ENCODE assay signal across 26 cellular contexts in genomic region chr1:7280257-7280656, GRCh38.
DNase-seq lines count a peak whose midpoint lies in the region; ATAC-seq, FAIRE-seq and TF ChIP-seq lines count a peak whose summit lies in the region.
"Had no signal": no experiment of that assay in that cellular context is flagged by ENCODE, and none has a peak within 500 bp of the region (broad histone marks: within the 10 kb centered on the region; RNA-seq: fewer than 3 reads in every experiment).

No MANE protein-coding gene starts in this region.

- H4K20me1 ChIP-seq in H9 (ENCODE audit: control insufficient read depth, insufficient read depth, insufficient read length): no peaks in the 10 kb centered on the region
- H4K20me1 ChIP-seq in K562 (replicated peaks; ENCODE audit: control insufficient read depth, insufficient read depth, low read length): 0 out of 2 replicates have a peak, but pooled peaks cover 6% of the 10 kb centered on the region

- H2AK5ac ChIP-seq in H9 (ENCODE audit: insufficient read length, low read length): no peak overlapping the region

- no peak overlapping the region for H4K8ac ChIP-seq in H9 (replicated peaks; ENCODE audit: insufficient read length, low read depth, low read length)

- peaks cover 8 to 15% of the 10 kb centered on the region in 2 experiments; a peak in 4 of 5 replicates for H3K9me3 Mint-ChIP-seq in H9
- no peaks in the 10 kb centered on the region for H3K9me3 Mint-ChIP-seq in activated T-cell treated with anti-CD3 and anti-CD28 coated beads, Interleukin-2, amount 50 U/mL, for 72 hours
- peaks cover 3% of the 10 kb centered on the region for H3K9me3 Mint-ChIP-seq in glutamatergic neuron (ENCODE audit: unreplicated experiment)

- H4K91ac ChIP-seq in H9 (ENCODE audit: insufficient read length, low read depth, low read length): no peak overlapping the region

- no peak for TF ChIP-seq POLR2A in K562 (conservative IDR thresholded peaks at IDR 0.05)

- ATAC-seq in K562: no peak
- no peak for ATAC-seq in lung (ENCODE audit: insufficient read depth, low FRiP score)
- no peak for ATAC-seq in left lung
- ATAC-seq in activated T-cell treated with anti-CD3 and anti-CD28 coated beads, Interleukin-2, amount 50 U/mL, for 72 hours (replicated peaks in 1 of 2): no peak
- ATAC-seq: CD8-positive, alpha-beta T cell had no signal

- H2BK15ac ChIP-seq in H9 (ENCODE audit: low read depth, low read length): no peak overlapping the region

- peaks cover 28 to 40% of the 10 kb centered on the region in 2 experiments for H3K4me1 Mint-ChIP-seq in H9
- H3K4me1 Mint-ChIP-seq in activated T-cell treated with anti-CD3 and anti-CD28 coated beads, Interleukin-2, amount 50 U/mL, for 72 hours (ENCODE audit: low read depth): no peaks in the 10 kb centered on the region
- H3K4me1 Mint-ChIP-seq in glutamatergic neuron (ENCODE audit: low read depth, unreplicated experiment): no peaks in the 10 kb centered on the region
- H3K4me1 Mint-ChIP-seq: B cell had no signal

- H3K9ac ChIP-seq in H9 (ENCODE audit: extremely low read depth, insufficient read length, low read length) (no peak overlapping the region), K562 (ENCODE audit: insufficient read depth in 1 of 2, low read depth in 2 of 2, low read length in 2 of 2) (no peak overlapping the region)
- H3K9ac ChIP-seq: KMS-11 had no signal

- H2BK20ac ChIP-seq in H9 (ENCODE audit: low read depth, low read length, poor library complexity, severe bottlenecking): no peak overlapping the region

- in situ Hi-C loops in K562 (cut with MboI): no loop called here

- H3K9me3 ChIP-seq in H9 (ENCODE audit: control insufficient read depth, low read depth, low read length): no peaks in the 10 kb centered on the region
- H3K9me3 ChIP-seq in K562 (replicated peaks; ENCODE audit: control insufficient read depth, insufficient read depth, low read depth, low read length): no peaks in the 10 kb centered on the region
- H3K9me3 ChIP-seq in lung (ENCODE audit: control insufficient read depth in 2 of 2, insufficient read depth in 1 of 2, low read length in 1 of 2): peaks cover 0 to 7% of the 10 kb centered on the region in 2 donors
- H3K9me3 ChIP-seq in left lung: peaks cover 0 to 9% of the 10 kb centered on the region in 2 donors
- H3K9me3 ChIP-seq: SJSA1 had no signal

- intact Hi-C loops in K562 (cut with micrococcal nuclease): no loop called here
- intact Hi-C loops in left lung (cut with DNase I): no loop called here

- H2AFZ ChIP-seq in H9 (ENCODE audit: low read length): no peak overlapping the region
- H2AFZ ChIP-seq in K562 (ENCODE audit: low read depth, low read length): no peak overlapping the region

- H3K36me3 ChIP-seq in K562 (ENCODE audit: control insufficient read depth, insufficient read depth, low read length): no peaks in the 10 kb centered on the region
- no peaks in the 10 kb centered on the region for H3K36me3 ChIP-seq in lung (ENCODE audit: control insufficient read depth in 2 of 2, insufficient read depth in 2 of 2, low read length in 2 of 2)
- no peaks in the 10 kb centered on the region for H3K36me3 ChIP-seq in left lung
- H3K36me3 ChIP-seq: SJSA1 had no signal

- TF ChIP-seq CTCF in H9 (conservative IDR thresholded peaks at IDR 0.05) (no peak), K562 (IDR thresholded peaks at IDR 0.05 in 2 of 3, conservative IDR thresholded peaks at IDR 0.05 in 1 of 3; ENCODE audit: insufficient read depth in 2 of 3, low read depth in 1 of 3, low read length in 3 of 3) (no peak), lung (IDR thresholded peaks at IDR 0.05; ENCODE audit: control extremely low read depth, extremely low read depth) (no peak), left lung (IDR thresholded peaks at IDR 0.05) (no peak), glutamatergic neuron (IDR thresholded peaks at IDR 0.05; ENCODE audit: partially characterized antibody, unreplicated experiment) (no peak)

- H3K23ac ChIP-seq in H9 (ENCODE audit: insufficient read length, low read depth, low read length): no peak overlapping the region

- H3K27me3 ChIP-seq in H9 (ENCODE audit: insufficient read depth, low read length) (no peaks in the 10 kb centered on the region), K562 (ENCODE audit: control insufficient read depth in 2 of 2, insufficient read depth in 2 of 2, low read length in 2 of 2) (peaks cover 0 to 9% of the 10 kb centered on the region in 2 experiments; a peak in 1 of 5 replicates), lung (ENCODE audit: control insufficient read depth, insufficient read depth) (peaks cover 6% of the 10 kb centered on the region), left lung (peaks cover 0 to 19% of the 10 kb centered on the region in 2 donors)
- H3K27me3 ChIP-seq: SJSA1 had no signal

- H3K23me2 ChIP-seq in H9 (ENCODE audit: insufficient read length, low read depth, low read length, poor library complexity, severe bottlenecking): no peaks in the 10 kb centered on the region

- H3K79me2 ChIP-seq in H9 (ENCODE audit: insufficient read depth, low read length) (no peaks in the 10 kb centered on the region), K562 (ENCODE audit: control insufficient read depth, insufficient read depth, low read length) (no peaks in the 10 kb centered on the region)

- H4K5ac ChIP-seq in H9 (ENCODE audit: insufficient read length, low read depth, low read length): no peak overlapping the region

- no peak overlapping the region for H3K14ac ChIP-seq in H9 (ENCODE audit: insufficient read depth, low read length)

- POLR2A ChIA-PET in K562 (lab: Yijun Ruan, JAX): no interaction called here

- no peak overlapping the region for H3T11ph ChIP-seq in H9 (ENCODE audit: low read length)

- H3K79me1 ChIP-seq in H9 (ENCODE audit: insufficient read depth, low read depth, low read length, poor library complexity, severe bottlenecking): no peaks in the 10 kb centered on the region

- H3K4me3 ChIP-seq in K562 (no peak overlapping the region), lung (no peak overlapping the region), left lung (no peak overlapping the region)
- H3K4me3 ChIP-seq: SJSA1 had no signal

- no CpG with 5 or more reads among the region's 3 CpGs for WGBS in H9 (ENCODE audit: extremely low coverage, insufficient read length, low lambda C conversion rate)
- WGBS in K562 (ENCODE audit: insufficient coverage, low coverage, missing lambda C conversion rate): 0% methylated on average over 3 of the region's 3 CpGs
- 50 to 67% methylated on average over 3 of the region's 3 CpGs for WGBS in lung, 2 donors

- no peak overlapping the region for H2BK120ac ChIP-seq in H9 (ENCODE audit: low read depth, low read length, poor library complexity, severe bottlenecking)

- no peaks in the 10 kb centered on the region for H3K27me3 Mint-ChIP-seq in H9 (ENCODE audit: low read depth)
- H3K27me3 Mint-ChIP-seq in activated T-cell treated with anti-CD3 and anti-CD28 coated beads, Interleukin-2, amount 50 U/mL, for 72 hours (ENCODE audit: low read depth): peaks cover 19% of the 10 kb centered on the region
- peaks cover 2% of the 10 kb centered on the region for H3K27me3 Mint-ChIP-seq in glutamatergic neuron (ENCODE audit: unreplicated experiment)

- DNase-seq in H9 (no peak), NCI-H146 (lab: John Stamatoyannopoulos, UW) (peak; percentile 49), K562 (ENCODE audit: extremely low read depth in 1 of 4, low spot score in 3 of 4) (no peak), lung (ENCODE audit: low spot score) (peak; percentile 4), left lung (no peak), NCI-H1048 (lab: John Stamatoyannopoulos, UW) (no peak), glutamatergic neuron (no peak)
- DNase-seq in activated T-cell treated with anti-CD3 and anti-CD28 coated beads, Interleukin-2, amount 50 U/mL, for 72 hours: no peak
- DNase-seq: Caco-2; CD8-positive, alpha-beta T cell; DMS79 treated with DMSO at 0.1 percent for 48 hours; GF-D8; HCEC 1CT; MM.1S; NCI-H1436; NCI-H1930; NCI-H446 treated with DMSO at 0.1 percent for 48 hours; NCI-H82; Right ventricle myocardium superior; RPMI8226 had no signal

- H3K9me1 ChIP-seq in K562 (ENCODE audit: control insufficient read depth, insufficient read depth, low read length): no peaks in the 10 kb centered on the region

- H3K4me3 Mint-ChIP-seq in H9 (no peak overlapping the region; a peak in 1 of 5 replicates), glutamatergic neuron (ENCODE audit: unreplicated experiment) (no peak overlapping the region)
- H3K4me3 Mint-ChIP-seq in activated T-cell treated with anti-CD3 and anti-CD28 coated beads, Interleukin-2, amount 50 U/mL, for 72 hours: no peak overlapping the region
- H3K4me3 Mint-ChIP-seq: B cell; CD8-positive, alpha-beta T cell had no signal

- no peak for TF ChIP-seq RAD21 in K562 (CRISPR knock-in tag; conservative IDR thresholded peaks at IDR 0.05 in 1 of 2, IDR thresholded peaks at IDR 0.05 in 1 of 2)

- no peak overlapping the region for H2BK12ac ChIP-seq in H9 (ENCODE audit: insufficient read length, low read depth, low read length)

- FAIRE-seq in K562 (lab: Jason Lieb, UNC): no peak
- FAIRE-seq: GM12891, GM19239 had no signal

- TF ChIP-seq EP300 in K562 (IDR thresholded peaks at IDR 0.05; ENCODE audit: low read length): no peak

- H3K27ac Mint-ChIP-seq in H9 (peak overlapping the region in 2 of 3 experiments; percentile 6 to 39; a peak in 2 of 7 replicates), glutamatergic neuron (ENCODE audit: unreplicated experiment) (no peak overlapping the region)
- H3K27ac Mint-ChIP-seq in activated T-cell treated with anti-CD3 and anti-CD28 coated beads, Interleukin-2, amount 50 U/mL, for 72 hours: no peak overlapping the region
- H3K27ac Mint-ChIP-seq: B cell; CD8-positive, alpha-beta T cell had no signal

- no peak overlapping the region for H3K56ac ChIP-seq in H9 (ENCODE audit: insufficient read length, low read depth, low read length)

- H3K4me2 ChIP-seq in H9 (ENCODE audit: insufficient read depth, insufficient read length, low read length) (no peak overlapping the region), K562 (ENCODE audit: insufficient read depth, low read length) (no peak overlapping the region)
- H3K4me2 ChIP-seq: KMS-11 had no signal

- CTCF ChIA-PET in K562 (lab: Yijun Ruan, JAX; ENCODE audit: low intra/inter-chr PET ratio): no interaction called here

- no peak overlapping the region for H3K27ac ChIP-seq in H9 (ENCODE audit: insufficient read length, low read depth, low read length)
- no peak overlapping the region for H3K27ac ChIP-seq in K562 (ENCODE audit: extremely low read depth, low read depth, low read length)
- H3K27ac ChIP-seq in lung (ENCODE audit: low read depth in 1 of 2, low read length in 1 of 2): no peak overlapping the region
- H3K27ac ChIP-seq in left lung: no peak overlapping the region
- H3K27ac ChIP-seq: C4-2B, KMS-11, SJSA1 had no signal

- no peak overlapping the region for H3K18ac ChIP-seq in H9 (ENCODE audit: insufficient read length, low read depth, low read length)

- no peak overlapping the region for H2BK5ac ChIP-seq in H9 (ENCODE audit: insufficient read length, low read length)

- H3K36me3 Mint-ChIP-seq in H9 (ENCODE audit: insufficient read depth in 1 of 3, low read depth in 3 of 3): peaks cover 2 to 8% (median 7%) of the 10 kb centered on the region in 3 experiments; a peak in 6 of 7 replicates
- H3K36me3 Mint-ChIP-seq in activated T-cell treated with anti-CD3 and anti-CD28 coated beads, Interleukin-2, amount 50 U/mL, for 72 hours (ENCODE audit: insufficient read depth in 2 of 2): no peaks in the 10 kb centered on the region
- H3K36me3 Mint-ChIP-seq in glutamatergic neuron (ENCODE audit: unreplicated experiment): peaks cover 4% of the 10 kb centered on the region
- H3K36me3 Mint-ChIP-seq: CD8-positive, alpha-beta T cell had no signal

- BruUV-seq in K562 (replicated peaks; lab: Mats Ljungman, UMichigan): no TSS peak

- H3K4me1 ChIP-seq in H9 (ENCODE audit: insufficient read depth, low read length) (peaks cover 9% of the 10 kb centered on the region; the same call in 1 of the 2 replicates), K562 (replicated peaks in 1 of 2; ENCODE audit: control insufficient read depth in 2 of 2, insufficient read depth in 2 of 2, low read length in 2 of 2) (no peaks in the 10 kb centered on the region), lung (ENCODE audit: control insufficient read depth in 2 of 2, insufficient read depth in 2 of 2, low read length in 2 of 2) (no peaks in the 10 kb centered on the region), left lung (no peaks in the 10 kb centered on the region)
- H3K4me1 ChIP-seq: Caco-2 had no signal

- H3K4ac ChIP-seq in H9 (ENCODE audit: low read depth, low read length): no peak overlapping the region

Comparison
In these comparisons a context has a peak if more than half of its experiments do, and no peak if none do; other contexts are left out.
1. DNase-seq: peak in NCI-H146 (single experiment) and lung (single experiment); none in H9 (single experiment), K562 (0 of 4), left lung (0 of 2), NCI-H1048 (single experiment), activated T-cell treated with anti-CD3 and anti-CD28 coated beads, Interleukin-2, amount 50 U/mL, for 72 hours (0 of 2) and glutamatergic neuron (single experiment).
2. H3K27ac Mint-ChIP-seq: peak in H9 (2 of 3); none in activated T-cell treated with anti-CD3 and anti-CD28 coated beads, Interleukin-2, amount 50 U/mL, for 72 hours (single experiment) and glutamatergic neuron (single experiment).